In genomic region chr2:173412628-173413027, GRCh38 we compare ENCODE assay signal across 17 cellular contexts. TPM values are rescaled to one million over a fixed set of nuclear protein-coding genes. Genes with fewer than 3 reads are reported as not detected.
DNase-seq lines count a peak whose midpoint lies in the region; ATAC-seq and TF ChIP-seq lines count a peak whose summit lies in the region.
"Had no signal": no experiment of that assay in that cellular context is flagged by ENCODE, and none has a peak within 500 bp of the region (broad histone marks: within the 10 kb centered on the region; RNA-seq: fewer than 3 reads in every experiment).

No MANE protein-coding gene starts in this region.

- H3K4me1 Mint-ChIP-seq in activated T-helper 1 cell treated with anti-CD3 and anti-CD28 coated beads, Interleukin-12 subunit alpha, Interleukin-12 subunit beta, Interleukin-2, Interleukin-4 antibody, amounts not matched to agents 30 ng/mL and 10 ng/mL and 1 ng/mL, durations not matched to agents 14 hours and 24 hours and 36 hours (ENCODE audit: low read depth) = no peaks in the 10 kb centered on the region
- H3K4me1 Mint-ChIP-seq: CD8-positive, alpha-beta memory T cell had no signal

- intact Hi-C loops in mucosa of descending colon (cut with DNase I, micrococcal nuclease) = no loop called here
- intact Hi-C loops in activated T-helper 1 cell treated with anti-CD3 and anti-CD28 coated beads, Interleukin-12 subunit alpha, Interleukin-12 subunit beta, Interleukin-2, Interleukin-4 antibody, amounts not matched to agents 30 ng/mL and 10 ng/mL and 1 ng/mL, durations not matched to agents 14 hours and 24 hours and 36 hours (cut with micrococcal nuclease) = no loop called here

- no peak overlapping the region for H3K4me3 Mint-ChIP-seq in activated T-helper 1 cell treated with anti-CD3 and anti-CD28 coated beads, Interleukin-12 subunit alpha, Interleukin-12 subunit beta, Interleukin-2, Interleukin-4 antibody, amounts not matched to agents 30 ng/mL and 10 ng/mL and 1 ng/mL, durations not matched to agents 14 hours and 24 hours and 36 hours
- H3K4me3 Mint-ChIP-seq: CD8-positive, alpha-beta memory T cell; H9 had no signal

- TF ChIP-seq CTCF in mucosa of descending colon (IDR thresholded peaks at IDR 0.05) = no peak

- no peaks in the 10 kb centered on the region for H3K9me3 Mint-ChIP-seq in activated T-helper 1 cell treated with anti-CD3 and anti-CD28 coated beads, Interleukin-12 subunit alpha, Interleukin-12 subunit beta, Interleukin-2, Interleukin-4 antibody, amounts not matched to agents 30 ng/mL and 10 ng/mL and 1 ng/mL, durations not matched to agents 14 hours and 24 hours and 36 hours
- H3K9me3 Mint-ChIP-seq: CD8-positive, alpha-beta memory T cell; H9 had no signal

- no peak overlapping the region for H3K4me3 ChIP-seq in BLaER1 treated with 17β-estradiol and CSF1 and Interleukin-3, amounts not matched to agents 10 nM and 100 nM
- no peak overlapping the region for H3K4me3 ChIP-seq in mucosa of descending colon
- H3K4me3 ChIP-seq: SJSA1 had no signal

- H3K9ac ChIP-seq in BLaER1 treated with 17β-estradiol and CSF1 and Interleukin-3, amounts not matched to agents 10 nM and 100 nM = no peak overlapping the region

- no peaks in the 10 kb centered on the region for H3K27me3 ChIP-seq in BLaER1 treated with 17β-estradiol and CSF1 and Interleukin-3, amounts not matched to agents 10 nM and 100 nM
- H3K27me3 ChIP-seq: SJSA1 had no signal

- H3K27ac ChIP-seq in BLaER1 treated with 17β-estradiol and CSF1 and Interleukin-3, amounts not matched to agents 10 nM and 100 nM = no peak overlapping the region
- H3K27ac ChIP-seq: HL-60, SJSA1 had no signal

- H3K36me3 ChIP-seq in BLaER1 treated with 17β-estradiol and CSF1 and Interleukin-3, amounts not matched to agents 10 nM and 100 nM = no peaks in the 10 kb centered on the region
- H3K36me3 ChIP-seq in mucosa of descending colon (ENCODE audit: low read depth) = no peaks in the 10 kb centered on the region
- H3K36me3 ChIP-seq: SJSA1 had no signal

- peaks cover 15% of the 10 kb centered on the region for H3K27me3 Mint-ChIP-seq in activated T-helper 1 cell treated with anti-CD3 and anti-CD28 coated beads, Interleukin-12 subunit alpha, Interleukin-12 subunit beta, Interleukin-2, Interleukin-4 antibody, amounts not matched to agents 30 ng/mL and 10 ng/mL and 1 ng/mL, durations not matched to agents 14 hours and 24 hours and 36 hours (ENCODE audit: insufficient read depth)

- H3K9me3 ChIP-seq in BLaER1 treated with 17β-estradiol and CSF1 and Interleukin-3, amounts not matched to agents 10 nM and 100 nM (replicated peaks in 1 of 11) = no peaks in the 10 kb centered on the region
- no peaks in the 10 kb centered on the region for H3K9me3 ChIP-seq in mucosa of descending colon
- H3K9me3 ChIP-seq: SJSA1 had no signal

- peak overlapping the region; percentile 2 to 61 (median 33); a peak in 19 of 22 replicates for H3K4me2 ChIP-seq in BLaER1 treated with 17β-estradiol and CSF1 and Interleukin-3, amounts not matched to agents 10 nM and 100 nM

- DNase-seq in DMS 273 treated with DMSO at 0.1 percent for 48 hours (lab: John Stamatoyannopoulos, UW) (peak; percentile 85), NCI-H82 (lab: John Stamatoyannopoulos, UW) (peak; percentile 98), mucosa of descending colon (no peak)
- no peak for DNase-seq in activated T-helper 1 cell treated with anti-CD3 and anti-CD28 coated beads, Interleukin-12 subunit alpha, Interleukin-12 subunit beta, Interleukin-2, Interleukin-4 antibody, amounts not matched to agents 30 ng/mL and 10 ng/mL and 1 ng/mL, durations not matched to agents 14 hours and 24 hours and 36 hours (ENCODE audit: low spot score)
- DNase-seq: C1 segment of cervical spinal cord; CD8-positive, alpha-beta memory T cell; H9; NCI-H1417; NCI-H2029; NCI-H774; PC-3; RPMI8226 had no signal

- H3K36me3 Mint-ChIP-seq in activated T-helper 1 cell treated with anti-CD3 and anti-CD28 coated beads, Interleukin-12 subunit alpha, Interleukin-12 subunit beta, Interleukin-2, Interleukin-4 antibody, amounts not matched to agents 30 ng/mL and 10 ng/mL and 1 ng/mL, durations not matched to agents 14 hours and 24 hours and 36 hours (ENCODE audit: low read depth) = no peaks in the 10 kb centered on the region
- H3K36me3 Mint-ChIP-seq: CD8-positive, alpha-beta memory T cell had no signal

- no peak overlapping the region for H3K27ac Mint-ChIP-seq in activated T-helper 1 cell treated with anti-CD3 and anti-CD28 coated beads, Interleukin-12 subunit alpha, Interleukin-12 subunit beta, Interleukin-2, Interleukin-4 antibody, amounts not matched to agents 30 ng/mL and 10 ng/mL and 1 ng/mL, durations not matched to agents 14 hours and 24 hours and 36 hours
- H3K27ac Mint-ChIP-seq: CD8-positive, alpha-beta memory T cell; H9 had no signal

- H4K20me1 ChIP-seq in BLaER1 treated with 17β-estradiol and CSF1 and Interleukin-3, amounts not matched to agents 10 nM and 100 nM = no peaks in the 10 kb centered on the region

- peaks cover 12 to 17% (median 14%) of the 10 kb centered on the region in 10 experiments for H3K4me1 ChIP-seq in BLaER1 treated with 17β-estradiol and CSF1 and Interleukin-3, amounts not matched to agents 10 nM and 100 nM
- H3K4me1 ChIP-seq in mucosa of descending colon (ENCODE audit: low read depth) = no peaks in the 10 kb centered on the region

- ATAC-seq in mucosa of descending colon (peak; percentile 15), HG03457 (IDR thresholded peaks at IDR 0.05; ENCODE audit: unreplicated experiment) (no peak), GM18502 (IDR thresholded peaks at IDR 0.05; ENCODE audit: poor library complexity, unreplicated experiment) (no peak)
- ATAC-seq: PC-3 had no signal

RNA-seq across cellular contexts. Expression of gene CDCA7, which starts 58.0 kb away (rescaled TPM):
- total RNA-seq in mucosa of descending colon = 10 to 100 TPM in 2 of 3 donors, 1 to 10 TPM in 1; 9.3 to 43.6 (median 23.0) TPM
- 112 and 115 TPM in 2 replicates for total RNA-seq in activated T-helper 1 cell treated with anti-CD3 and anti-CD28 coated beads, Interleukin-12 subunit alpha, Interleukin-12 subunit beta, Interleukin-2, Interleukin-4 antibody, amounts not matched to agents 30 ng/mL and 10 ng/mL and 1 ng/mL, durations not matched to agents 14 hours and 24 hours and 36 hours

Comparison
In these comparisons a context has a peak if more than half of its experiments do, and no peak if none do; other contexts are left out.
1. DNase-seq: peak in DMS 273 treated with DMSO at 0.1 percent for 48 hours (single experiment) and NCI-H82 (single experiment); none in mucosa of descending colon (0 of 3) and activated T-helper 1 cell treated with anti-CD3 and anti-CD28 coated beads, Interleukin-12 subunit alpha, Interleukin-12 subunit beta, Interleukin-2, Interleukin-4 antibody, amounts not matched to agents 30 ng/mL and 10 ng/mL and 1 ng/mL, durations not matched to agents 14 hours and 24 hours and 36 hours (single experiment).